12 cellular contexts compared by ENCODE assay signal in the genomic region with DNA sequence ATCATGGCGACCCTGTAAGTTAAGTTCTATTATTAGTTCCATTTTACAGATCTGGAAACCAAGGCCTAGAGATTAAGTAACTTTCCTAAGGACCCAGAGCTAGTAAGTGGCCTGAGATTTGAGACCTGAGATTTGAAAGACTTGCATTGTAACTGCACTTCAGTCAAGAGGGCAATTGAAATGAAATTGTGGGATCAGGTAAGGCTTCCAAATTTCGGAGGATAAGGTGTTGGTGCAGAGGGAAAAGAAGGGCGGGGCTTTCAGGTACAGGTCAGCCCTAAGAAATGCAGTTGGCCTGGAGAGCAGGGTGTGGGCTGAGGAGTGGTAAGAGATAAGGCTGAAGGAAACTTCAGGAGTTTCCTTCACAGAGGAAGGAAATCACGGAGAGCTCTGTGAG. TPM values are rescaled to one million over a fixed set of nuclear protein-coding genes. Genes with fewer than 3 reads are reported as not detected.
DNase-seq lines count a peak whose midpoint lies in the region; ATAC-seq and TF ChIP-seq lines count a peak whose summit lies in the region.
"Had no signal": no experiment of that assay in that cellular context is flagged by ENCODE, and none has a peak within 500 bp of the region (broad histone marks: within the 10 kb centered on the region; RNA-seq: fewer than 3 reads in every experiment).

No MANE protein-coding gene starts in this region.

- H3K27me3 ChIP-seq in right lobe of liver (no peaks in the 10 kb centered on the region), sigmoid colon (no peaks in the 10 kb centered on the region)
- H3K27me3 ChIP-seq: testis had no signal

- H3K27ac ChIP-seq in right lobe of liver: no peak overlapping the region
- H3K27ac ChIP-seq in sigmoid colon: peak overlapping the region in 1 of 4 donors; percentile 9

- H3K4me3 Mint-ChIP-seq in activated CD4-positive, alpha-beta T cell treated with anti-CD3 and anti-CD28 coated beads, Interleukin-2, amount 10 ng/mL, durations not matched to agents 24 days and 14 days: no peak overlapping the region
- no peak overlapping the region for H3K4me3 Mint-ChIP-seq in dendritic cell treated with granulocyte-macrophage colony-stimulating factor and Interleukin-4, amounts not matched to agents 40 ng/mL and 50 ng/mL, for 4 days

- no peak for DNase-seq in activated CD4-positive, alpha-beta T cell treated with anti-CD3 and anti-CD28 coated beads, Interleukin-2, amount 10 ng/mL, durations not matched to agents 24 days and 14 days
- no peak for DNase-seq in activated CD4-positive, alpha-beta T cell treated with anti-CD3 and anti-CD28 coated beads for 4 hours
- no peak for DNase-seq in right lobe of liver
- peak; percentile 2 for DNase-seq in superior temporal gyrus (ENCODE audit: extremely low spot score)
- no peak for DNase-seq in globus pallidus (ENCODE audit: low spot score)
- no peak for DNase-seq in sigmoid colon
- DNase-seq in stimulated activated CD4-positive, alpha-beta T cell treated with anti-CD3 and anti-CD28 coated beads, Interleukin-2, amount 100 ng/mL, for 24 hours: no peak
- DNase-seq: activated CD4-positive, CD25-positive, alpha-beta regulatory T cell treated with anti-CD3 and anti-CD28 coated beads, Interleukin-2, amount 50 U/mL, for 72 hours; DMS79 treated with DMSO at 0.1 percent for 48 hours; SHP77; testis had no signal

- H3K27me3 Mint-ChIP-seq in activated CD4-positive, alpha-beta T cell treated with anti-CD3 and anti-CD28 coated beads, Interleukin-2, amount 10 ng/mL, durations not matched to agents 24 days and 14 days: no peaks in the 10 kb centered on the region
- H3K27me3 Mint-ChIP-seq in dendritic cell treated with granulocyte-macrophage colony-stimulating factor and Interleukin-4, amounts not matched to agents 40 ng/mL and 50 ng/mL, for 4 days: no peaks in the 10 kb centered on the region

- ATAC-seq in right lobe of liver: peak in 3 of 4 donors; percentile 26 to 43 (median 31)

- peaks cover 0 to 12% (median 3%) of the 10 kb centered on the region in 4 donors for H3K4me1 ChIP-seq in right lobe of liver
- peaks cover 0 to 8% (median 0%) of the 10 kb centered on the region in 4 donors for H3K4me1 ChIP-seq in sigmoid colon
- H3K4me1 ChIP-seq: testis had no signal

- H3K4me3 ChIP-seq in right lobe of liver (no peak overlapping the region), sigmoid colon (no peak overlapping the region)
- H3K4me3 ChIP-seq: testis had no signal

- intact Hi-C loops in activated CD4-positive, alpha-beta T cell treated with anti-CD3 and anti-CD28 coated beads, Interleukin-2, amount 10 ng/mL, durations not matched to agents 24 days and 14 days (cut with micrococcal nuclease): loop anchor here (1.0 to 5.0 kb wide), 2 partner anchors 52 to 288 kb away; partner anchors contain the start of genes CAPZA1 and ST7L
- intact Hi-C loops in dendritic cell treated with granulocyte-macrophage colony-stimulating factor and Interleukin-4, amounts not matched to agents 40 ng/mL and 50 ng/mL, for 4 days (cut with micrococcal nuclease): no loop called here
- intact Hi-C loops in right lobe of liver (cut with DNase I) (no loop called here), sigmoid colon (cut with DNase I) (no loop called here)

- WGBS in right lobe of liver (ENCODE audit: insufficient coverage, low coverage, low lambda C conversion rate, missing lambda C conversion rate): 70% methylated on average over 4 of the region's 4 CpGs
- 18 to 64% methylated on average over 4 of the region's 4 CpGs for WGBS in sigmoid colon, 2 donors

- no peak for TF ChIP-seq CTCF in right lobe of liver (IDR thresholded peaks at IDR 0.05)
- TF ChIP-seq CTCF in sigmoid colon (IDR thresholded peaks at IDR 0.05): no peak

- H3K27ac Mint-ChIP-seq in activated CD4-positive, alpha-beta T cell treated with anti-CD3 and anti-CD28 coated beads, Interleukin-2, amount 10 ng/mL, durations not matched to agents 24 days and 14 days: peak overlapping the region; percentile 16
- peak overlapping the region; percentile 11 for H3K27ac Mint-ChIP-seq in dendritic cell treated with granulocyte-macrophage colony-stimulating factor and Interleukin-4, amounts not matched to agents 40 ng/mL and 50 ng/mL, for 4 days

- H3K4me1 Mint-ChIP-seq in activated CD4-positive, alpha-beta T cell treated with anti-CD3 and anti-CD28 coated beads, Interleukin-2, amount 10 ng/mL, durations not matched to agents 24 days and 14 days: peaks cover 28% of the 10 kb centered on the region
- H3K4me1 Mint-ChIP-seq in dendritic cell treated with granulocyte-macrophage colony-stimulating factor and Interleukin-4, amounts not matched to agents 40 ng/mL and 50 ng/mL, for 4 days (ENCODE audit: low read depth): peaks cover 30% of the 10 kb centered on the region

- H3K9me3 ChIP-seq in right lobe of liver (no peaks in the 10 kb centered on the region), sigmoid colon (no peaks in the 10 kb centered on the region)
- H3K9me3 ChIP-seq: testis had no signal

- TF ChIP-seq POLR2A in right lobe of liver (IDR thresholded peaks at IDR 0.05) (no peak), sigmoid colon (IDR thresholded peaks at IDR 0.05) (no peak)

- no peaks in the 10 kb centered on the region for H3K9me3 Mint-ChIP-seq in activated CD4-positive, alpha-beta T cell treated with anti-CD3 and anti-CD28 coated beads, Interleukin-2, amount 10 ng/mL, durations not matched to agents 24 days and 14 days
- no peaks in the 10 kb centered on the region for H3K9me3 Mint-ChIP-seq in dendritic cell treated with granulocyte-macrophage colony-stimulating factor and Interleukin-4, amounts not matched to agents 40 ng/mL and 50 ng/mL, for 4 days

- TF ChIP-seq EP300 in sigmoid colon (IDR thresholded peaks at IDR 0.05): no peak

- H3K36me3 ChIP-seq in right lobe of liver (no peaks in the 10 kb centered on the region), sigmoid colon (no peaks in the 10 kb centered on the region)

- H3K36me3 Mint-ChIP-seq in activated CD4-positive, alpha-beta T cell treated with anti-CD3 and anti-CD28 coated beads, Interleukin-2, amount 10 ng/mL, durations not matched to agents 24 days and 14 days (ENCODE audit: low read depth): peaks cover 1% of the 10 kb centered on the region
- peaks cover 7% of the 10 kb centered on the region for H3K36me3 Mint-ChIP-seq in dendritic cell treated with granulocyte-macrophage colony-stimulating factor and Interleukin-4, amounts not matched to agents 40 ng/mL and 50 ng/mL, for 4 days (ENCODE audit: low read depth)

RNA-seq across cellular contexts. Expression of gene SLC16A1, which starts 51.2 kb away (rescaled TPM):
- total RNA-seq in activated CD4-positive, alpha-beta T cell treated with anti-CD3 and anti-CD28 coated beads, Interleukin-2, amount 10 ng/mL, durations not matched to agents 24 days and 14 days: 79.2 and 79.7 TPM in 2 replicates
- total RNA-seq in right lobe of liver (10 to 100 TPM; 26.1 to 81.9 (median 55.2) TPM), sigmoid colon (10 to 100 TPM; 48.7 to 80.5 (median 68.4) TPM)
- polyA plus RNA-seq in sigmoid colon: 10 to 100 TPM; 10.8 to 22.2 (median 19.0) TPM
